ENCODE assay signal across 8 cellular contexts in the genomic region with DNA sequence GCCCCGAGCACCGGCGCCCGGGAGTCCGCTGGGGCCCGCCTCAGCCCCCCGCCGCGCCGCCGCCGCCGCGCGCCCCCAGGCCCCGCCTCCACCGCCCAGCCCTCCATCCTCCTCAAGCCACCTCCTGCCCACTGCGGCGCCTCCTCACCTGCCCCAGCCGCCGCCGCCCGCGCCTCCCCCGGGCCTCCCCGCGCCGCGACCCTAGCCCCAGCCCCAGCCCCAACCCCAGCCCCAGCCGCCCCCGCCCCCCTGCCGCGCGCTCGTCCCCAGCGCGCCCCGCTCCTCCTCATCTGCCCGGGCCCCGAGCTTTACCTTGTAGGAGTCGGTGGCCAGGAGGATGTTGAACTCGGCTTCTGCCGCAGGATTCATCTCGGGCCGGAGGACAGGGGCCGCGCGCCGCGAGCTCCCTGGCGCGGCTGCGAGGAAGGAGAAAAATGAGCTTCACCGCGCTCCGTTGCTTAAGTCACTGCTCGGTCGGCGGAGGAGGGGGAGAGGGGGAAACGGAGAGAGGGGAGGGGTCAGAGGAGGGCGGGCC. TPM values are rescaled to one million over a fixed set of nuclear protein-coding genes. Genes with fewer than 3 reads are reported as not detected.
A peak's percentile ranks its signal among the peaks of the same experiment; 100 is the strongest.
DNase-seq lines count a peak whose midpoint lies in the region; ATAC-seq, FAIRE-seq and TF ChIP-seq lines count a peak whose summit lies in the region.

A gene (minus strand): TSS at position 468 of the 535 bp plus-strand sequence. CDS start 99 bp downstream, at position 369.

- peak; percentile 64 for DNase-seq in stimulated activated CD4-positive, alpha-beta T cell treated with anti-CD3 and anti-CD28 coated beads, Interleukin-12 subunit alpha, Interleukin-12 subunit beta, amount 100 ng/mL, for 4 hours
- DNase-seq in stimulated activated CD4-positive, alpha-beta T cell treated with anti-CD3 and anti-CD28 coated beads, Interleukin-4, amount 100 ng/mL, for 4 hours, result no peak
- DNase-seq in Peyer's patch, result peak; percentile 46 to 76 (median 75)
- peak; percentile 70 to 81 (median 79) for DNase-seq in K562 (ENCODE audit: extremely low read depth in 1 of 4, low spot score in 3 of 4)
- DNase-seq in iPS-NIHi11 (ENCODE audit: low spot score), result peak; percentile 66
- DNase-seq in stimulated activated CD4-positive, alpha-beta T cell treated with anti-CD3 and anti-CD28 coated beads, Interleukin-4, amount 100 ng/mL, for 48 hours (ENCODE audit: low read depth in 2 of 2), result peak; percentile 31 to 34

- ATAC-seq in HG03045 (IDR thresholded peaks at IDR 0.05; ENCODE audit: unreplicated experiment) (peak; percentile 21), K562 (peak; percentile 51), GM18517 (IDR thresholded peaks at IDR 0.05; ENCODE audit: unreplicated experiment) (no peak)

- H3K4me3 ChIP-seq in Peyer's patch (peak within 1 kb of the TSS; percentile 60 to 91 (median 76)), K562 (peak within 1 kb of the TSS; percentile 73)

- intact Hi-C loops in K562 (cut with micrococcal nuclease), result loop anchor here (1.0 to 10.0 kb wide), 7 partner anchors 63 to 490 kb away; a partner anchor contains a TSS

- H3K9me1 ChIP-seq in K562 (ENCODE audit: control insufficient read depth, insufficient read depth, low read length), result no peaks in the 10 kb centered on the region

- POLR2A ChIA-PET in K562 (lab: Yijun Ruan, JAX), result interaction anchor here (0.6 to 3.0 kb wide), 40 partner anchors 9 to 885 kb away, joined by 3 to 39 read pairs (median 4); a partner anchor contains a TSS

- H3K9me3 ChIP-seq in Peyer's patch (no peaks in the 10 kb centered on the region), K562 (replicated peaks; ENCODE audit: control insufficient read depth, insufficient read depth, low read depth, low read length) (no peaks in the 10 kb centered on the region)

- peak within 1 kb of the TSS; percentile 87 for H2AFZ ChIP-seq in K562 (ENCODE audit: low read depth, low read length)

- no peaks in the 10 kb centered on the region for H3K27me3 ChIP-seq in Peyer's patch
- no peaks in the 10 kb centered on the region for H3K27me3 ChIP-seq in K562 (ENCODE audit: control insufficient read depth in 2 of 2, insufficient read depth in 2 of 2, low read length in 2 of 2)

- peaks cover 51% of the 10 kb centered on the region for H3K79me2 ChIP-seq in K562 (ENCODE audit: control insufficient read depth, insufficient read depth, low read length)

- H3K27ac ChIP-seq in Peyer's patch (peak within 1 kb of the TSS; percentile 92 to 100 (median 94)), K562 (ENCODE audit: extremely low read depth, low read depth, low read length) (peak within 1 kb of the TSS; percentile 91)

- no peak for FAIRE-seq in K562 (lab: Jason Lieb, UNC)

- BruUV-seq in K562 (replicated peaks; lab: Mats Ljungman, UMichigan), result no TSS peak

- CTCF ChIA-PET in K562 (lab: Yijun Ruan, JAX; ENCODE audit: low intra/inter-chr PET ratio), result no interaction called here

- peak; percentile 78 to 90 for TF ChIP-seq POLR2A in Peyer's patch (IDR thresholded peaks at IDR 0.05)
- peak; percentile 86 for TF ChIP-seq POLR2A in K562 (conservative IDR thresholded peaks at IDR 0.05)

- H4K20me1 ChIP-seq in K562 (replicated peaks; ENCODE audit: control insufficient read depth, insufficient read depth, low read length), result peaks cover 9% of the 10 kb centered on the region; the same call in 1 of the 2 replicates

- under 1% methylated on average over 43 of the region's 61 CpGs for WGBS in K562 (ENCODE audit: insufficient coverage, low coverage, missing lambda C conversion rate)

- H3K36me3 ChIP-seq in Peyer's patch (no peaks in the 10 kb centered on the region), K562 (ENCODE audit: control insufficient read depth, insufficient read depth, low read length) (peaks cover 14% of the 10 kb centered on the region; the same call in 1 of the 3 replicates)

- peak within 1 kb of the TSS; percentile 97 for H3K4me2 ChIP-seq in K562 (ENCODE audit: insufficient read depth, low read length)

- TF ChIP-seq RAD21 in K562 (CRISPR knock-in tag; conservative IDR thresholded peaks at IDR 0.05 in 1 of 2, IDR thresholded peaks at IDR 0.05 in 1 of 2), result no peak

- H3K4me1 ChIP-seq in Peyer's patch, result peaks cover 0 to 34% (median 2%) of the 10 kb centered on the region in 4 donors
- H3K4me1 ChIP-seq in K562 (replicated peaks in 1 of 2; ENCODE audit: control insufficient read depth in 2 of 2, insufficient read depth in 2 of 2, low read length in 2 of 2), result peaks cover 11 to 35% of the 10 kb centered on the region in 2 experiments

- in situ Hi-C loops in K562 (cut with MboI), result no loop called here

- TF ChIP-seq CTCF in Peyer's patch (IDR thresholded peaks at IDR 0.05) (no peak), K562 (IDR thresholded peaks at IDR 0.05 in 2 of 3, conservative IDR thresholded peaks at IDR 0.05 in 1 of 3; ENCODE audit: insufficient read depth in 2 of 3, low read depth in 1 of 3, low read length in 3 of 3) (no peak)

- H3K9ac ChIP-seq in K562 (ENCODE audit: insufficient read depth in 1 of 2, low read depth in 2 of 2, low read length in 2 of 2), result peak within 1 kb of the TSS; percentile 94 to 96

- no peak; the same call in 1 of the 2 replicates for TF ChIP-seq EP300 in K562 (IDR thresholded peaks at IDR 0.05; ENCODE audit: low read length)

TF ChIP-seq in K562, 482 proteins besides CTCF, POLR2A, EP300 and RAD21 (continues in another document):
- TF ChIP-seq ZNF134 (CRISPR knock-in tag; conservative IDR thresholded peaks at IDR 0.05) (no peak), KDM2B (CRISPR knock-in tag; IDR thresholded peaks at IDR 0.05) (0 out of 2 replicates have a peak, but pooled peaks have one; percentile 24), ZFPM2 (CRISPR knock-in tag; IDR thresholded peaks at IDR 0.05) (no peak), HIVEP1 (CRISPR knock-in tag; IDR thresholded peaks at IDR 0.05) (no peak), ZSCAN29 (IDR thresholded peaks at IDR 0.05) (no peak), CEBPG (CRISPR knock-in tag; IDR thresholded peaks at IDR 0.05) (peak; percentile 48; the same call in 1 of the 2 replicates), CEBPG (tag; conservative IDR thresholded peaks at IDR 0.05 in 1 of 2, IDR thresholded peaks at IDR 0.05 in 1 of 2) (0 out of 4 replicates have a peak, but pooled peaks of 1 of the 2 experiments have one; percentile 18), HEY1 (CRISPR knock-in tag; IDR thresholded peaks at IDR 0.05; ENCODE audit: borderline replicate concordance) (no peak; the same call in 1 of the 2 replicates), RBM34 (IDR thresholded peaks at IDR 0.05; ENCODE audit: borderline replicate concordance, insufficient read depth, low read length) (no peak), NR2F6 (CRISPR knock-in tag; IDR thresholded peaks at IDR 0.05) (no peak), MBD2 (IDR thresholded peaks at IDR 0.05; ENCODE audit: borderline replicate concordance, low read depth) (no peak), FOXA1 (IDR thresholded peaks at IDR 0.05; ENCODE audit: borderline replicate concordance) (no peak)
- TF ChIP-seq, protein P1, sequence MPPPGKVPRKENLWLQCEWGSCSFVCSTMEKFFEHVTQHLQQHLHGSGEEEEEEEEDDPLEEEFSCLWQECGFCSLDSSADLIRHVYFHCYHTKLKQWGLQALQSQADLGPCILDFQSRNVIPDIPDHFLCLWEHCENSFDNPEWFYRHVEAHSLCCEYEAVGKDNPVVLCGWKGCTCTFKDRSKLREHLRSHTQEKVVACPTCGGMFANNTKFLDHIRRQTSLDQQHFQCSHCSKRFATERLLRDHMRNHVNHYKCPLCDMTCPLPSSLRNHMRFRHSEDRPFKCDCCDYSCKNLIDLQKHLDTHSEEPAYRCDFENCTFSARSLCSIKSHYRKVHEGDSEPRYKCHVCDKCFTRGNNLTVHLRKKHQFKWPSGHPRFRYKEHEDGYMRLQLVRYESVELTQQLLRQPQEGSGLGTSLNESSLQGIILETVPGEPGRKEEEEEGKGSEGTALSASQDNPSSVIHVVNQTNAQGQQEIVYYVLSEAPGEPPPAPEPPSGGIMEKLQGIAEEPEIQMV (tag; conservative IDR thresholded peaks at IDR 0.05; ENCODE audit: low read depth), result no peak
- TF ChIP-seq, protein P2, sequence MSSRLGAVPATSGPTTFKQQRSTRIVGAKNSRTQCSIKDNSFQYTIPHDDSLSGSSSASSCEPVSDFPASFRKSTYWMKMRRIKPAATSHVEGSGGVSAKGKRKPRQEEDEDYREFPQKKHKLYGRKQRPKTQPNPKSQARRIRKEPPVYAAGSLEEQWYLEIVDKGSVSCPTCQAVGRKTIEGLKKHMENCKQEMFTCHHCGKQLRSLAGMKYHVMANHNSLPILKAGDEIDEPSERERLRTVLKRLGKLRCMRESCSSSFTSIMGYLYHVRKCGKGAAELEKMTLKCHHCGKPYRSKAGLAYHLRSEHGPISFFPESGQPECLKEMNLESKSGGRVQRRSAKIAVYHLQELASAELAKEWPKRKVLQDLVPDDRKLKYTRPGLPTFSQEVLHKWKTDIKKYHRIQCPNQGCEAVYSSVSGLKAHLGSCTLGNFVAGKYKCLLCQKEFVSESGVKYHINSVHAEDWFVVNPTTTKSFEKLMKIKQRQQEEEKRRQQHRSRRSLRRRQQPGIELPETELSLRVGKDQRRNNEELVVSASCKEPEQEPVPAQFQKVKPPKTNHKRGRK (tag; IDR thresholded peaks at IDR 0.05), result no peak

RNA-seq across cellular contexts. Expression of the gene that starts here (rescaled TPM):
- 10 to 100 TPM; 91.8 to 99.5 (median 97.5) TPM for total RNA-seq in Peyer's patch
- total RNA-seq in K562 (2011; cell fraction: chromatin; rRNA removed; ENCODE audit: low replicate concordance), result 53.3 and 184 TPM in 2 replicates
- total RNA-seq in K562 (2011; cell fraction: nucleolus; rRNA removed), result 23.0 and 32.8 TPM in 2 replicates
- total RNA-seq in K562 (2011; cell fraction: nucleoplasm; rRNA removed), result 75.4 and 125 TPM in 2 replicates
- total RNA-seq in K562 (2014; rRNA removed), result 61.4 and 71.7 TPM in 2 replicates
- total RNA-seq in K562 (2014; rRNA removed; fragmentation: Illumina TruSeq; extraction: Trizol), result 160 and 179 TPM in 2 replicates
- 134 and 151 TPM in 2 replicates for total RNA-seq in K562 (2015; rRNA removed; fragmentation: Illumina TruSeq; extraction: Trizol)
- total RNA-seq in K562 (2021), result 134 and 150 TPM in 2 replicates
- 70.1 and 106 TPM in 2 replicates for polyA plus RNA-seq in K562 (2011; rRNA removed)
- polyA plus RNA-seq in K562 (2011; cell fraction: cytosol; rRNA removed), result 16.2 and 27.0 TPM in 2 replicates
- 20.3 and 26.6 TPM in 2 replicates for polyA plus RNA-seq in K562 (2011; cell fraction: nucleus; rRNA removed)
- polyA plus RNA-seq in K562 (2012), result 86.7 and 97.4 TPM in 2 replicates
- 113 and 133 TPM in 2 replicates for polyA plus RNA-seq in K562 (2014; fragmentation: Illumina TruSeq; extraction: Trizol)
- 10 to 100 TPM; 41.1 to 56.6 TPM for polyA plus RNA-seq in K562 (2014; fragmentation: Nextera tagmentation; extraction: Ambion mirVana)
- polyA plus RNA-seq in K562 (2014; rRNA removed), result 79.6 and 90.7 TPM in 2 replicates
- 158 and 163 TPM in 2 replicates for polyA minus RNA-seq in K562 (2011; rRNA and poly(A)+ RNA removed)
- 86.7 and 104 TPM in 2 replicates for polyA minus RNA-seq in K562 (2011; cell fraction: cytosol; rRNA and poly(A)+ RNA removed)
- 62.3 and 99.6 TPM in 2 replicates for polyA minus RNA-seq in K562 (2011; cell fraction: nucleus; rRNA and poly(A)+ RNA removed)

Comparison
In these comparisons a context has a peak if more than half of its experiments do, and no peak if none do; other contexts are left out.
1. DNase-seq: peak in stimulated activated CD4-positive, alpha-beta T cell treated with anti-CD3 and anti-CD28 coated beads, Interleukin-12 subunit alpha, Interleukin-12 subunit beta, amount 100 ng/mL, for 4 hours (single experiment), Peyer's patch (3 of 3), K562 (4 of 4), iPS-NIHi11 (single experiment) and stimulated activated CD4-positive, alpha-beta T cell treated with anti-CD3 and anti-CD28 coated beads, Interleukin-4, amount 100 ng/mL, for 48 hours (2 of 2); none in stimulated activated CD4-positive, alpha-beta T cell treated with anti-CD3 and anti-CD28 coated beads, Interleukin-4, amount 100 ng/mL, for 4 hours (0 of 2).